27 cellular contexts compared by ENCODE assay signal in the genomic region with DNA sequence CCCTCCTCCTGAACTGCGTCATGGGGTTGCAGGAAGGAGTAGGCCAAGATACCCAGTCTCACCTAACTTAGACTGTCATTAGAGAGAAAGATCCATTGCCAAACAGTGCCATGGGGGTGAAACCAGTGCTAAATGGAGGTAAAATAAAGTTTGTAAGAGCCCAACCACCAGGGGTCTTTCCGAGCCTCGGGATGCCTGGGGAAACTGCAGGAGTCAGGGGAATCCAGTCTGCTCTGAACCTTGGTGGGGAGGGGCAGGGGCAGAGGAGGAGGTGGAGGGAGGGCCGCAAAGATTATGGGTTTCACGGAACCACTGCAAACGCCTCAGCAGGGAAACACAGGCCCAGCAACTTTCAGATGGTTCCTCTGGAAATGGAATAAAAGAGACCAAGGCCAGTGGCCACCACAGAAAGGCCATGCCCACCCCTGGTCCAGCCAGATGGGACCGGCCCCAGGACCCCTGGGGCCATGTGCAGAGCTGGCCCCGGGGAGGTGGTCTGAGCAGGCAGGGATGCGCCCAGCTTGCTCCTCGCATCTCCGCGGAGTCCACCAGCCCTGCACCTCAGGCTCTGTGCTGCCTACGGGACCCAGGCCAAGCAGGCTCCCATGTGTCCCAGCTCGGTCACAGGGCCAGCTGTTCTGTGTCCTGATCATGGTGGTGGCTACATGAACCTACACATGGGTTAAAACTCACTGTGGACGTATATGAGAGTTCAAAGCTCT. TPM values are rescaled to one million over a fixed set of nuclear protein-coding genes. Genes with fewer than 3 reads are reported as not detected.
"Had no signal": no experiment of that assay in that cellular context is flagged by ENCODE, and none has a peak within 500 bp of the region (broad histone marks: within the 10 kb centered on the region; RNA-seq: fewer than 3 reads in every experiment).

No MANE protein-coding gene starts in this region.

- DNase-seq: activated B cell treated with CpG ODN at 0.5 μM for 24 hours; activated CD4-positive, alpha-beta memory T cell treated with anti-CD3 and anti-CD28 coated beads, Interleukin-2, amount 10 ng/mL, durations not matched to agents 7 days and 5 days; activated CD4-positive, alpha-beta T cell treated with anti-CD3 and anti-CD28 coated beads for 4 hours; activated CD8-positive, alpha-beta memory T cell treated with anti-CD3 and anti-CD28 coated beads, Interleukin-2, amount 10 ng/mL, durations not matched to agents 7 days and 5 days; activated naive CD4-positive, alpha-beta T cell treated with anti-CD3 and anti-CD28 coated beads, Interleukin-2, amount 10 ng/mL, durations not matched to agents 7 days and 5 days; activated naive CD8-positive, alpha-beta T cell treated with anti-CD3 and anti-CD28 coated beads, Interleukin-2, amount 50 U/mL, for 24 hours; activated T-cell treated with anti-CD3 and anti-CD28 coated beads, Interleukin-2, amount 50 U/mL, for 1 hour; anterior cingulate cortex; central memory CD4-positive, alpha-beta T cell; hypothalamus; left ventricle myocardium superior; naive thymus-derived CD8-positive, alpha-beta T cell; stimulated activated CD4-positive, alpha-beta T cell treated with anti-CD3 and anti-CD28 coated beads, Interleukin-2, amount 100 ng/mL, for 24 hours; stimulated activated naive CD8-positive, alpha-beta T cell treated with anti-CD3 and anti-CD28 coated beads, Interleukin-15, Interleukin-2, amounts not matched to agents 100 U/mL and 50 U/mL, for 24 hours; substantia nigra; T-cell had no signal

- H3K36me3 Mint-ChIP-seq: activated naive CD4-positive, alpha-beta T cell treated with anti-CD3 and anti-CD28 coated beads, Interleukin-2, amount 10 ng/mL, durations not matched to agents 7 days and 5 days; naive thymus-derived CD8-positive, alpha-beta T cell; T-cell had no signal

- H3K4me3 ChIP-seq: dorsolateral prefrontal cortex, tibial artery had no signal

- H3K27ac ChIP-seq: dorsolateral prefrontal cortex, tibial artery had no signal

- H3K4me3 Mint-ChIP-seq: activated B cell treated with CpG ODN at 0.5 μM for 24 hours; activated CD4-positive, alpha-beta memory T cell treated with anti-CD3 and anti-CD28 coated beads, Interleukin-2, amount 10 ng/mL, durations not matched to agents 7 days and 5 days; activated CD8-positive, alpha-beta memory T cell treated with anti-CD3 and anti-CD28 coated beads, Interleukin-2, amount 10 ng/mL, durations not matched to agents 7 days and 5 days; activated naive CD4-positive, alpha-beta T cell treated with anti-CD3 and anti-CD28 coated beads, Interleukin-2, amount 10 ng/mL, durations not matched to agents 7 days and 5 days; activated naive CD8-positive, alpha-beta T cell treated with anti-CD3 and anti-CD28 coated beads, Interleukin-2, amount 50 U/mL, for 24 hours; activated T-helper 17 cell treated with anti-CD3 and anti-CD28 coated beads, Interleukin-2, amount 50 U/mL, for 72 hours; brain; memory B cell; T-cell had no signal

- ATAC-seq: activated CD8-positive, alpha-beta memory T cell treated with anti-CD3 and anti-CD28 coated beads, Interleukin-2, amount 10 ng/mL, durations not matched to agents 7 days and 5 days; activated naive CD8-positive, alpha-beta T cell treated with anti-CD3 and anti-CD28 coated beads, Interleukin-2, amount 50 U/mL, for 24 hours; activated T-helper 17 cell treated with anti-CD3 and anti-CD28 coated beads, Interleukin-2, amount 50 U/mL, for 72 hours; left ventricle myocardium superior; naive thymus-derived CD8-positive, alpha-beta T cell; stimulated activated naive CD8-positive, alpha-beta T cell treated with anti-CD3 and anti-CD28 coated beads, Interleukin-15, Interleukin-2, amounts not matched to agents 100 U/mL and 50 U/mL, for 24 hours; T-cell had no signal

- H3K4me1 Mint-ChIP-seq: activated T-helper 17 cell treated with anti-CD3 and anti-CD28 coated beads, Interleukin-2, amount 50 U/mL, for 72 hours had no signal

- H3K9me3 ChIP-seq: tibial artery had no signal

- H3K27ac Mint-ChIP-seq: activated B cell treated with CpG ODN at 0.5 μM for 24 hours; activated CD4-positive, alpha-beta memory T cell treated with anti-CD3 and anti-CD28 coated beads, Interleukin-2, amount 10 ng/mL, durations not matched to agents 7 days and 5 days; activated CD8-positive, alpha-beta memory T cell treated with anti-CD3 and anti-CD28 coated beads, Interleukin-2, amount 10 ng/mL, durations not matched to agents 7 days and 5 days; activated naive CD4-positive, alpha-beta T cell treated with anti-CD3 and anti-CD28 coated beads, Interleukin-2, amount 10 ng/mL, durations not matched to agents 7 days and 5 days; activated naive CD8-positive, alpha-beta T cell treated with anti-CD3 and anti-CD28 coated beads, Interleukin-2, amount 50 U/mL, for 24 hours; activated T-helper 17 cell treated with anti-CD3 and anti-CD28 coated beads, Interleukin-2, amount 50 U/mL, for 72 hours; memory B cell; T-cell had no signal

- H3K27me3 Mint-ChIP-seq: activated T-helper 17 cell treated with anti-CD3 and anti-CD28 coated beads, Interleukin-2, amount 50 U/mL, for 72 hours; brain had no signal

- H3K9me3 Mint-ChIP-seq: activated CD4-positive, alpha-beta memory T cell treated with anti-CD3 and anti-CD28 coated beads, Interleukin-2, amount 10 ng/mL, durations not matched to agents 7 days and 5 days; activated naive CD4-positive, alpha-beta T cell treated with anti-CD3 and anti-CD28 coated beads, Interleukin-2, amount 10 ng/mL, durations not matched to agents 7 days and 5 days; activated naive CD8-positive, alpha-beta T cell treated with anti-CD3 and anti-CD28 coated beads, Interleukin-2, amount 50 U/mL, for 24 hours; activated T-helper 17 cell treated with anti-CD3 and anti-CD28 coated beads, Interleukin-2, amount 50 U/mL, for 72 hours; T-cell had no signal

- H3K36me3 ChIP-seq: tibial artery had no signal

RNA-seq across cellular contexts. Expression of a gene that starts 19.8 kb away (rescaled TPM):
- total RNA-seq: activated B cell treated with CpG ODN at 0.5 μM for 24 hours; activated CD4-positive, alpha-beta memory T cell treated with anti-CD3 and anti-CD28 coated beads, Interleukin-2, amount 10 ng/mL, durations not matched to agents 7 days and 5 days; activated CD8-positive, alpha-beta memory T cell treated with anti-CD3 and anti-CD28 coated beads, Interleukin-2, amount 10 ng/mL, durations not matched to agents 7 days and 5 days; activated T-helper 17 cell treated with anti-CD3 and anti-CD28 coated beads, Interleukin-2, amount 50 U/mL, for 72 hours; frontal cortex; kidney epithelial cell; left ventricle myocardium superior; mucosa of gallbladder; naive thymus-derived CD8-positive, alpha-beta T cell; skeletal muscle tissue; T-cell; urinary bladder had no signal
- polyA plus RNA-seq: esophagus; naive thymus-derived CD8-positive, alpha-beta T cell; urinary bladder had no signal

RNA-seq across cellular contexts. Expression of a gene that starts 39.6 kb away (rescaled TPM):
- total RNA-seq: activated B cell treated with CpG ODN at 0.5 μM for 24 hours; activated CD4-positive, alpha-beta memory T cell treated with anti-CD3 and anti-CD28 coated beads, Interleukin-2, amount 10 ng/mL, durations not matched to agents 7 days and 5 days; activated T-helper 17 cell treated with anti-CD3 and anti-CD28 coated beads, Interleukin-2, amount 50 U/mL, for 72 hours; kidney epithelial cell had no signal

RNA-seq across cellular contexts. Expression of a gene that starts 46.9 kb away (rescaled TPM):
- total RNA-seq: activated B cell treated with CpG ODN at 0.5 μM for 24 hours had no signal
